Comparison of ENCODE assay signal across 23 cellular contexts in the genomic region with DNA sequence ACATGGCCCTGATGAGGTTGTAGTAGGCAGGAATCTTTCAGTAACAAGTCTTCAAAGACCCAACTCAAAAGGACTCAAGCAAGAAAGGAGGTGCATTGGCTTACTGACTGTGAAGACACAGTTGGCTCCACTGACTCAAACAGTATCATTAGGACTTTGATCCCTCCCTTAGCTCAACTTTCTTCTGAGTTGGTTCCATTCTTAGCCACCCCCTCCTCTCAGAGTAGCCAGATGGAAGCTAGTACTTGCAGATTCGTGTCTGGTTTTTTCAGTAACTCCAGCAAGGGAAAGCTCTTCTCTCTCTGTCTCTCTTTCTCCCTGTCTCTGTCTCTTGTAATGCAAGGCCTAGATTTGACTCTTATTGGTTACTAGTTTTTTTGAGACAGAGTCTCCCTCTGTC. TPM values are rescaled to one million over a fixed set of nuclear protein-coding genes. Genes with fewer than 3 reads are reported as not detected.
DNase-seq lines count a peak whose midpoint lies in the region; ATAC-seq, FAIRE-seq and TF ChIP-seq lines count a peak whose summit lies in the region.
"Had no signal": no experiment of that assay in that cellular context is flagged by ENCODE, and none has a peak within 500 bp of the region (broad histone marks: within the 10 kb centered on the region; RNA-seq: fewer than 3 reads in every experiment).

No MANE protein-coding gene starts in this region.

- H3K4me2 ChIP-seq in IMR-90 (ENCODE audit: low read depth, low read length), result no peak overlapping the region

- H3K14ac ChIP-seq in IMR-90 (replicated peaks; ENCODE audit: low read depth, low read length), result no peak overlapping the region

- no peak overlapping the region for H2AK9ac ChIP-seq in IMR-90 (replicated peaks; ENCODE audit: low read depth, low read length, poor library complexity)

- no peak overlapping the region for H4K8ac ChIP-seq in IMR-90 (ENCODE audit: low read depth in 2 of 2, low read length in 2 of 2)

- no peak overlapping the region for H3K56ac ChIP-seq in IMR-90 (ENCODE audit: extremely low read depth, insufficient read depth, low read length)

- H3K4me1 ChIP-seq in IMR-90 (ENCODE audit: control insufficient read depth, insufficient read depth, low read length), result peaks cover 7% of the 10 kb centered on the region; the same call in 1 of the 2 replicates
- H3K4me1 ChIP-seq in small intestine (ENCODE audit: control insufficient read depth in 2 of 2, insufficient read depth in 1 of 2, low read depth in 1 of 2, low read length in 1 of 2), result peaks cover 0 to 2% of the 10 kb centered on the region in 2 donors
- H3K4me1 ChIP-seq: BE2C had no signal

- no peak overlapping the region for H4K5ac ChIP-seq in IMR-90 (ENCODE audit: low read depth, low read length)

- no peak overlapping the region for H2BK5ac ChIP-seq in IMR-90 (ENCODE audit: low read depth, low read length, poor library complexity, severe bottlenecking)

- BruUV-seq in IMR-90 (replicated peaks; lab: Mats Ljungman, UMichigan), result no TSS peak

- TF ChIP-seq RAD21 in IMR-90 (IDR thresholded peaks at IDR 0.05; ENCODE audit: low read length), result no peak

- peaks cover 9% of the 10 kb centered on the region; the same call in 1 of the 2 replicates for H3K9me1 ChIP-seq in IMR-90 (ENCODE audit: insufficient read depth, low read length)

- H3K9me3 ChIP-seq in IMR-90 (ENCODE audit: control insufficient read depth, insufficient read depth, low read length), result no peaks in the 10 kb centered on the region
- no peaks in the 10 kb centered on the region for H3K9me3 ChIP-seq in small intestine (ENCODE audit: control insufficient read depth, low read depth)
- H3K9me3 ChIP-seq: BE2C had no signal

- H3K23ac ChIP-seq in IMR-90 (ENCODE audit: low read depth, low read length), result peak overlapping the region; percentile 7; the same call in 1 of the 2 replicates

- CTCF ChIA-PET in IMR-90 (lab: Yijun Ruan, JAX), result no interaction called here

- peaks cover 4% of the 10 kb centered on the region; the same call in 1 of the 2 replicates for H3K27me3 ChIP-seq in IMR-90 (ENCODE audit: control insufficient read depth, insufficient read depth, low read length)
- no peaks in the 10 kb centered on the region for H3K27me3 ChIP-seq in small intestine (ENCODE audit: control insufficient read depth in 2 of 2, insufficient read depth in 2 of 2, low read length in 2 of 2)
- H3K27me3 ChIP-seq: BE2C had no signal

- no peak overlapping the region for H3K9ac ChIP-seq in IMR-90 (ENCODE audit: low read depth, low read length)
- H3K9ac ChIP-seq: GM23248 had no signal

- WGBS in IMR-90 (ENCODE audit: extremely low coverage in 2 of 2, insufficient read length in 1 of 2), 2 experiments, result no CpG with 5 or more reads among the region's 1 CpG
- WGBS in small intestine, 3 donors, result 36 to 72% (median 58%) methylated on average over 1 of the region's 1 CpG

- no peak overlapping the region for H2BK15ac ChIP-seq in IMR-90 (ENCODE audit: low read depth, low read length)

- H3K4ac ChIP-seq in IMR-90 (ENCODE audit: low read depth, low read length), result no peak overlapping the region

- POLR2A ChIA-PET in IMR-90 (lab: Charles Lee; ENCODE audit: unreplicated experiment), result no interaction called here

- H3K27ac ChIP-seq in IMR-90 (ENCODE audit: insufficient read depth, low read length) (no peak overlapping the region), small intestine (ENCODE audit: low read depth in 1 of 2, low read length in 1 of 2) (no peak overlapping the region)
- H3K27ac ChIP-seq: GM23248 had no signal

- no peaks in the 10 kb centered on the region; the same call in 1 of the 2 replicates for H4K20me1 ChIP-seq in IMR-90 (ENCODE audit: insufficient read depth, low read length)

- intact Hi-C loops in IMR-90 (cut with micrococcal nuclease), result no loop called here

- H3K36me3 ChIP-seq in IMR-90 (ENCODE audit: control insufficient read depth, insufficient read depth, low read length) (no peaks in the 10 kb centered on the region), small intestine (ENCODE audit: control insufficient read depth in 2 of 2, insufficient read depth in 2 of 2, low read length in 2 of 2) (no peaks in the 10 kb centered on the region)
- H3K36me3 ChIP-seq: BE2C had no signal

- no peak overlapping the region for H3K18ac ChIP-seq in IMR-90 (ENCODE audit: low read depth, low read length)

- no peaks in the 10 kb centered on the region; a peak in 1 of 4 replicates for H3K79me1 ChIP-seq in IMR-90 (ENCODE audit: low read depth in 1 of 2, low read length in 2 of 2)

- no peak for FAIRE-seq in small intestine (lab: Jason Lieb, UNC)
- FAIRE-seq: A204.1, G401.6, GM12892, GM18507 had no signal

- DNase-seq in GM10266 (ENCODE audit: extremely low spot score) (peak; percentile 4), IMR-90 (no peak), small intestine (peak; percentile 55), GOT3 (lab: John Stamatoyannopoulos, UW) (no peak)
- DNase-seq: ACHN; BE2C; C1 segment of cervical spinal cord; CD4-positive, CD25-positive, alpha-beta regulatory T cell; CD8-positive, alpha-beta memory T cell; COR-L47; DMS 273 treated with DMSO at 0.1 percent for 48 hours; DMS53; GM23248; H7; Kasumi-1; KG1 had no signal

- in situ Hi-C loops in IMR-90 (cut with MboI; ENCODE audit: low sequenced_read_pairs), result no loop called here

- H3K4me3 ChIP-seq in IMR-90 (ENCODE audit: insufficient read depth, low read depth, low read length), result no peak overlapping the region
- H3K4me3 ChIP-seq in small intestine (ENCODE audit: low read depth in 1 of 2, low read length in 2 of 2), result no peak overlapping the region
- H3K4me3 ChIP-seq: GM23248 had no signal

- TF ChIP-seq CTCF in GM10266 (IDR thresholded peaks at IDR 0.05; ENCODE audit: control insufficient read depth, insufficient read depth, low read depth, missing control alignments), result no peak
- TF ChIP-seq CTCF in IMR-90 (conservative IDR thresholded peaks at IDR 0.05; ENCODE audit: low read depth, low read length), result no peak

- H2BK120ac ChIP-seq in IMR-90 (ENCODE audit: low read depth, low read length), result no peak overlapping the region

- no peak overlapping the region for H2BK20ac ChIP-seq in IMR-90 (ENCODE audit: low read depth, low read length)

- ATAC-seq in IMR-90 (ENCODE audit: low read depth) (no peak), HG03097 (IDR thresholded peaks at IDR 0.05; ENCODE audit: low FRiP score, unreplicated experiment) (no peak)
- ATAC-seq: HCT116 had no signal

- H2AFZ ChIP-seq in IMR-90 (replicated peaks; ENCODE audit: low read length, poor library complexity), result no peak overlapping the region
- H2AFZ ChIP-seq: GM23248 had no signal

- H2AK5ac ChIP-seq in IMR-90 (ENCODE audit: low read depth, low read length), result no peak overlapping the region

- no peak overlapping the region for H4K91ac ChIP-seq in IMR-90 (ENCODE audit: insufficient read depth, low read depth, low read length)

- dilution Hi-C loops in IMR-90 (cut with HindIII; ENCODE audit: low sequenced_read_pairs, unreplicated experiment), result no loop called here

- TF ChIP-seq POLR2A in IMR-90 (IDR thresholded peaks at IDR 0.05; ENCODE audit: low read depth, low read length), result no peak

TF ChIP-seq in IMR-90, 13 proteins besides CTCF, POLR2A, EP300 and RAD21:
- TF ChIP-seq RCOR1 (IDR thresholded peaks at IDR 0.05; ENCODE audit: insufficient replicate concordance, low read length), result no peak

RNA-seq across cellular contexts. Expression of gene MAPK3, which starts 5.0 kb away (rescaled TPM):
- 22.5 and 30.8 TPM in 2 replicates for total RNA-seq in IMR-90 (2012; rRNA removed)
- polyA plus RNA-seq in IMR-90 (2012; rRNA removed) (137 and 150 TPM in 2 replicates), small intestine (100 to 1,000 TPM; 174 to 241 (median 194) TPM)
- 50.0 and 120 TPM in 2 replicates for polyA plus RNA-seq in IMR-90 (2012; cell fraction: cytosol; rRNA removed)
- polyA plus RNA-seq in IMR-90 (2012; cell fraction: nucleus; rRNA removed; ENCODE audit: low replicate concordance), result 75.4 and 124 TPM in 2 replicates

RNA-seq across cellular contexts. Expression of gene GDPD3, which starts 14.7 kb away (rescaled TPM):
- total RNA-seq in IMR-90 (2012; rRNA removed), result under 0.01 and 0.28 TPM in 2 replicates
- polyA plus RNA-seq in IMR-90 (2012; rRNA removed) (2.8 and 19.5 TPM in 2 replicates), small intestine (10 to 100 TPM; 13.2 to 23.9 (median 23.5) TPM)
- 0.47 and 0.73 TPM in 2 replicates for polyA plus RNA-seq in IMR-90 (2012; cell fraction: cytosol; rRNA removed)
- polyA plus RNA-seq in IMR-90 (2012; cell fraction: nucleus; rRNA removed; ENCODE audit: low replicate concordance), result 24.3 and 37.5 TPM in 2 replicates
- polyA plus RNA-seq: CD8-positive, alpha-beta memory T cell; IgD-negative memory B cell had no signal

RNA-seq across cellular contexts. Expression of gene YPEL3, which starts 32.0 kb away (rescaled TPM):
- total RNA-seq in IMR-90 (2012; rRNA removed), result 1.1 and 3.1 TPM in 2 replicates
- polyA plus RNA-seq in IMR-90 (2012; rRNA removed), result 25.6 and 33.3 TPM in 2 replicates
- polyA plus RNA-seq in IMR-90 (2012; cell fraction: cytosol; rRNA removed), result 34.8 and 76.0 TPM in 2 replicates
- 93.1 and 115 TPM in 2 replicates for polyA plus RNA-seq in IMR-90 (2012; cell fraction: nucleus; rRNA removed; ENCODE audit: low replicate concordance)
- polyA plus RNA-seq in small intestine, result 100 to 1,000 TPM in 2 of 3 donors, 10 to 100 TPM in 1; 39.6 to 154 (median 132) TPM

RNA-seq across cellular contexts. Expression of gene TBX6, which starts 36.3 kb away (rescaled TPM):
- total RNA-seq in IMR-90 (2012; rRNA removed), result not detected in 2 replicates
- polyA plus RNA-seq in IMR-90 (2012; rRNA removed) (0.06 and 0.10 TPM in 2 replicates), small intestine (1 to 10 TPM in 1 of 3 donors, under 1 TPM in 2; 0.54 to 1.6 (median 0.87) TPM)
- 0.02 TPM in 1 of 2 replicates, not detected in the other for polyA plus RNA-seq in IMR-90 (2012; cell fraction: cytosol; rRNA removed)
- 0.06 and 0.16 TPM in 2 replicates for polyA plus RNA-seq in IMR-90 (2012; cell fraction: nucleus; rRNA removed; ENCODE audit: low replicate concordance)
- polyA plus RNA-seq: CD8-positive, alpha-beta memory T cell; IgD-negative memory B cell had no signal

RNA-seq across cellular contexts. Expression of gene PPP4C, which starts 52.2 kb away (rescaled TPM):
- total RNA-seq in IMR-90 (2012; rRNA removed), result 209 and 222 TPM in 2 replicates
- polyA plus RNA-seq in IMR-90 (2012; rRNA removed) (200 and 202 TPM in 2 replicates), small intestine (100 to 1,000 TPM; 121 to 145 (median 124) TPM)
- 191 and 310 TPM in 2 replicates for polyA plus RNA-seq in IMR-90 (2012; cell fraction: cytosol; rRNA removed)
- polyA plus RNA-seq in IMR-90 (2012; cell fraction: nucleus; rRNA removed; ENCODE audit: low replicate concordance), result 247 and 358 TPM in 2 replicates

Comparison
In these comparisons a context has a peak if more than half of its experiments do, and no peak if none do; other contexts are left out.
1. DNase-seq: peak in GM10266 (single experiment) and small intestine (single experiment); none in IMR-90 (single experiment) and GOT3 (single experiment).